In genomic region chr22:41904450-41905410, GRCh38 we compare ENCODE assay signal across 19 cellular contexts. TPM values are rescaled to one million over a fixed set of nuclear protein-coding genes. Genes with fewer than 3 reads are reported as not detected.
"Had no signal": no experiment of that assay in that cellular context is flagged by ENCODE, and none has a peak within 500 bp of the region (broad histone marks: within the 10 kb centered on the region; RNA-seq: fewer than 3 reads in every experiment).

No MANE protein-coding gene starts in this region.

- H3K4me3 Mint-ChIP-seq: activated naive CD4-positive, alpha-beta T cell treated with anti-CD3 and anti-CD28 coated beads, Interleukin-2, amount 50 U/mL, for 24 hours; nephron had no signal

- H3K9me3 Mint-ChIP-seq: activated naive CD4-positive, alpha-beta T cell treated with anti-CD3 and anti-CD28 coated beads, Interleukin-2, amount 50 U/mL, for 24 hours; nephron had no signal

- H3K9me3 ChIP-seq: body of pancreas, colonic mucosa, thyroid gland, uterus had no signal

- H3K4me1 Mint-ChIP-seq: nephron had no signal

- H3K27me3 ChIP-seq: body of pancreas, thyroid gland, uterus had no signal

- H3K4me1 ChIP-seq: colonic mucosa had no signal

- H3K4me3 ChIP-seq: body of pancreas, colonic mucosa, thyroid gland, uterus had no signal

- H3K27ac ChIP-seq: body of pancreas, colonic mucosa, thyroid gland, uterus had no signal

- ATAC-seq: activated CD4-positive, CD25-positive, alpha-beta regulatory T cell treated with anti-CD3 and anti-CD28 coated beads, Interleukin-2, amount 50 U/mL, for 24 hours; body of pancreas; esophagus mucosa; left ventricle myocardium superior; sciatic nerve had no signal

- DNase-seq: activated T-cell treated with anti-CD3 and anti-CD28 coated beads for 4 hours; amniotic stem cell; body of pancreas; central memory CD4-positive, alpha-beta T cell; colonic mucosa; hypothalamus; kidney; left ventricle myocardium superior; mesendoderm; T-helper 9 cell; thyroid gland; uterus had no signal

- H3K27ac Mint-ChIP-seq: activated naive CD4-positive, alpha-beta T cell treated with anti-CD3 and anti-CD28 coated beads, Interleukin-2, amount 50 U/mL, for 24 hours; nephron had no signal

- H3K36me3 ChIP-seq: uterus had no signal

RNA-seq across cellular contexts. Expression of gene SHISA8, which starts 10.1 kb away (rescaled TPM):
- total RNA-seq: body of pancreas, colonic mucosa, osteocyte, pulmonary artery endothelial cell, thyroid gland had no signal

RNA-seq across cellular contexts. Expression of gene TNFRSF13C, which starts 21.9 kb away (rescaled TPM):
- total RNA-seq: body of pancreas, thyroid gland had no signal

RNA-seq across cellular contexts. Expression of gene CENPM, which starts 42.2 kb away (rescaled TPM):
- total RNA-seq: body of pancreas, sciatic nerve had no signal
